In the genomic region with DNA sequence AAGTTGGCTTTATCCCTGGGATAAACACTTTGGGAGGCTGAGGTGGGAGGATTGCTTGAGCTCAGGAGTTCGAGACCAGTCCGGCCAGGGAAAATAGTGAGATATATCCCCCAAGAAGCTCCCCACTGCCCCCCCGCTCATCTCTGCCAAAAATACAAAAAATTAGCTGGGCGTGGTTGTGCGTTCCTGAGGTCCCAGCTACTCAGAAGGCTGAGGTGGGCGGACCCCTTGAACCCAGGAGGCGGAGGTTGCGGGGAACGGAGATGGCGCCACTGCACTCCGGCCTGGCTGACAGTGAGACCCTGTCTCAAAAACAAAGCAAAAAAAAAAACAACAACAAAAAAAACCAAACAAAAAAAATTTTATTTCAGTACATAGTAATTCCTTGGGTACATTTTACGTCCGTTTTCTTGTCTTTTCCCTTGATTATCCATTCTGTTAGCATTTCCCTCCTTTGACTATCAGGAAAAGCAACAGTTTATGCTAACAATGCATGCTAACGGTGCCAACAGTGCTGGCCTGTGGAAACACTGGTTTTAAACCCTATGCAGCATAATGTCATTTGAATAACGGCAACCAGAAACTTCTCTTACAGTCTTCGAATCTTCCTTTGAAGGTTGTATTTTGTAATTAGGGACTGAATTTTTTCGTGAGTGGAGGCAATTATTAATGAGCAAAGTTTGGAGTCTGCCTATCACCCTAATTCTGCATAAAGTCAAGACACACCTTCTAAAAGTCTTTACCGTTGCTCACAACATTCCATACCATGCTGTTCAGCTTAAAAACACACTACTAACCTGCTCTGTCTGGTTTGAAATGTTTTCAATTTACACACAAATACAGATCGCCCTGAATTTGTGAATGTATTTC, we compare ENCODE assay signal across 1 cellular context.
TF ChIP-seq lines count a peak whose summit lies in the region.

No MANE protein-coding gene starts in this region.

TF ChIP-seq in H1, 55 proteins besides CTCF, POLR2A, EP300 and RAD21:
- TF ChIP-seq RXRA (IDR thresholded peaks at IDR 0.05; ENCODE audit: insufficient read depth, low read depth, low read length), result no peak
- no peak for TF ChIP-seq CHD1 (IDR thresholded peaks at IDR 0.05; ENCODE audit: low read depth, low read length)
- TF ChIP-seq ASH2L (IDR thresholded peaks at IDR 0.05; ENCODE audit: low read length), result no peak
- TF ChIP-seq, protein P1, sequence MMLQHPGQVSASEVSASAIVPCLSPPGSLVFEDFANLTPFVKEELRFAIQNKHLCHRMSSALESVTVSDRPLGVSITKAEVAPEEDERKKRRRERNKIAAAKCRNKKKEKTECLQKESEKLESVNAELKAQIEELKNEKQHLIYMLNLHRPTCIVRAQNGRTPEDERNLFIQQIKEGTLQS (IDR thresholded peaks at IDR 0.05; ENCODE audit: insufficient read depth, low read depth, low read length), result no peak
- no peak for TF ChIP-seq SP1 (IDR thresholded peaks at IDR 0.05; ENCODE audit: low read depth, low read length)
- TF ChIP-seq EGR1 (IDR thresholded peaks at IDR 0.05; ENCODE audit: borderline replicate concordance, low read depth, low read length), result no peak
- no peak for TF ChIP-seq TEAD4 (IDR thresholded peaks at IDR 0.05; ENCODE audit: low read depth, low read length)
- no peak for TF ChIP-seq PHF8 (conservative IDR thresholded peaks at IDR 0.05; ENCODE audit: low read depth, low read length)
- no peak for TF ChIP-seq BCL11A (IDR thresholded peaks at IDR 0.05; ENCODE audit: low read depth in 2 of 2, low read length in 2 of 2)
- no peak for TF ChIP-seq CBX8 (IDR thresholded peaks at IDR 0.05; ENCODE audit: borderline replicate concordance, low read depth, low read length)
TF ChIP-seq in H1: peak in this region for 0.
